1 cellular context compared by ENCODE assay signal in the genomic region with DNA sequence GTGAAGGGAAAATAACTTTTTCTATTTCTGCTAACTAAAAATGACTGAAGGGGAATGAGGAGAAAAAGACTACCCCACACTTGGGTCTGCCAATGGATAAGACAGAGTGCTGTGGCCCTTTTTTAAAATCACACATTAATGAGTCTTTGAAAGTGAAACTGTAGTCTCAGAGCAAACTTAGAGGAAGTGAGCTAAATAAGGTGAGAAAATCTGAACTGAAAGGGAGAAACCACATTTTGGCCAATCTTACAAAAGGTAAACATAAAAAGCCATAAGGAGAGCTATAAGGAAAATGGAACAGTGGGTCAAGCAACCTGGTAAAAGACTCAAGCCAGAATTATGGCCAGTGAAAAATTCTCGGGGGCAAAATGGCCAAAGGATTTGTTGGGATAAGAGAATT.
TF ChIP-seq lines count a peak whose summit lies in the region.

No MANE protein-coding gene starts in this region.

TF ChIP-seq in GM12878, 131 proteins besides CTCF, POLR2A, EP300 and RAD21 (continued from another document and continues in another):
- TF ChIP-seq, protein P1, sequence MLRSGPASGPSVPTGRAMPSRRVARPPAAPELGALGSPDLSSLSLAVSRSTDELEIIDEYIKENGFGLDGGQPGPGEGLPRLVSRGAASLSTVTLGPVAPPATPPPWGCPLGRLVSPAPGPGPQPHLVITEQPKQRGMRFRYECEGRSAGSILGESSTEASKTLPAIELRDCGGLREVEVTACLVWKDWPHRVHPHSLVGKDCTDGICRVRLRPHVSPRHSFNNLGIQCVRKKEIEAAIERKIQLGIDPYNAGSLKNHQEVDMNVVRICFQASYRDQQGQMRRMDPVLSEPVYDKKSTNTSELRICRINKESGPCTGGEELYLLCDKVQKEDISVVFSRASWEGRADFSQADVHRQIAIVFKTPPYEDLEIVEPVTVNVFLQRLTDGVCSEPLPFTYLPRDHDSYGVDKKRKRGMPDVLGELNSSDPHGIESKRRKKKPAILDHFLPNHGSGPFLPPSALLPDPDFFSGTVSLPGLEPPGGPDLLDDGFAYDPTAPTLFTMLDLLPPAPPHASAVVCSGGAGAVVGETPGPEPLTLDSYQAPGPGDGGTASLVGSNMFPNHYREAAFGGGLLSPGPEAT (IDR thresholded peaks at IDR 0.05; ENCODE audit: low read depth), result peak; percentile 35; the same call in 1 of the 2 replicates
- TF ChIP-seq RB1 (IDR thresholded peaks at IDR 0.05; ENCODE audit: borderline replicate concordance) (no peak), NBN (IDR thresholded peaks at IDR 0.05) (no peak), BMI1 (IDR thresholded peaks at IDR 0.05; ENCODE audit: borderline replicate concordance) (peak; percentile 57; the same call in 1 of the 2 replicates), RFX5 (IDR thresholded peaks at IDR 0.05; ENCODE audit: low read depth, low read length) (no peak), ZNF207 (IDR thresholded peaks at IDR 0.05; ENCODE audit: borderline replicate concordance) (no peak), PAX5 (IDR thresholded peaks at IDR 0.05; ENCODE audit: borderline replicate concordance, low read depth, low read length) (no peak), TCF7 (IDR thresholded peaks at IDR 0.05; ENCODE audit: borderline replicate concordance) (no peak), SMARCA5 (IDR thresholded peaks at IDR 0.05) (no peak), FOS (IDR thresholded peaks at IDR 0.05; ENCODE audit: borderline replicate concordance, extremely low read depth, insufficient read length) (no peak), NFYA (IDR thresholded peaks at IDR 0.05; ENCODE audit: borderline replicate concordance, low read depth, low read length) (no peak), SMAD1 (IDR thresholded peaks at IDR 0.05; ENCODE audit: low read depth, partially characterized antibody) (no peak), ZNF217 (IDR thresholded peaks at IDR 0.05) (0 out of 2 replicates have a peak, but pooled peaks have one; percentile 35), CBFB (IDR thresholded peaks at IDR 0.05; ENCODE audit: low read depth) (no peak), CREM (IDR thresholded peaks at IDR 0.05; ENCODE audit: low read depth) (no peak), POLR2AphosphoS2 (IDR thresholded peaks at IDR 0.05; ENCODE audit: low read depth, low read length) (no peak), RBBP5 (conservative IDR thresholded peaks at IDR 0.05) (no peak), IKZF2 (IDR thresholded peaks at IDR 0.05) (peak; percentile 75 to 77), MTA2 (IDR thresholded peaks at IDR 0.05; ENCODE audit: low read depth) (peak; percentile 72; the same call in 1 of the 2 replicates), NR2C2 (IDR thresholded peaks at IDR 0.05; ENCODE audit: borderline replicate concordance, control insufficient read depth, insufficient read length, low read depth) (no peak), STAT1 (conservative IDR thresholded peaks at IDR 0.05) (no peak), SPI1 (IDR thresholded peaks at IDR 0.05; ENCODE audit: borderline replicate concordance, insufficient read depth, low read depth, low read length) (peak; percentile 84; the same call in 1 of the 2 replicates), SMC3 (IDR thresholded peaks at IDR 0.05; ENCODE audit: borderline replicate concordance, low read length) (no peak), IKZF1 (conservative IDR thresholded peaks at IDR 0.05) (peak; percentile 63), NRF1 (conservative IDR thresholded peaks at IDR 0.05; ENCODE audit: low read depth, low read length) (no peak), HDGF (IDR thresholded peaks at IDR 0.05) (no peak), ATF7 (IDR thresholded peaks at IDR 0.05; ENCODE audit: low read depth) (0 out of 2 replicates have a peak, but pooled peaks have one; percentile 21), POU2F2 (IDR thresholded peaks at IDR 0.05; ENCODE audit: borderline replicate concordance, low read depth, low read length) (no peak), NR2F1 (conservative IDR thresholded peaks at IDR 0.05) (no peak), IRF4 (IDR thresholded peaks at IDR 0.05; ENCODE audit: low read depth, low read length) (no peak), MXI1 (IDR thresholded peaks at IDR 0.05; ENCODE audit: low read depth, low read length) (no peak), MEF2B (IDR thresholded peaks at IDR 0.05; ENCODE audit: partially characterized antibody, poor library complexity, severe bottlenecking) (no peak), ETV6 (conservative IDR thresholded peaks at IDR 0.05 in 1 of 2, IDR thresholded peaks at IDR 0.05 in 1 of 2; ENCODE audit: borderline replicate concordance in 1 of 2, low read depth in 1 of 2) (no peak)
- TF ChIP-seq, protein P2, sequence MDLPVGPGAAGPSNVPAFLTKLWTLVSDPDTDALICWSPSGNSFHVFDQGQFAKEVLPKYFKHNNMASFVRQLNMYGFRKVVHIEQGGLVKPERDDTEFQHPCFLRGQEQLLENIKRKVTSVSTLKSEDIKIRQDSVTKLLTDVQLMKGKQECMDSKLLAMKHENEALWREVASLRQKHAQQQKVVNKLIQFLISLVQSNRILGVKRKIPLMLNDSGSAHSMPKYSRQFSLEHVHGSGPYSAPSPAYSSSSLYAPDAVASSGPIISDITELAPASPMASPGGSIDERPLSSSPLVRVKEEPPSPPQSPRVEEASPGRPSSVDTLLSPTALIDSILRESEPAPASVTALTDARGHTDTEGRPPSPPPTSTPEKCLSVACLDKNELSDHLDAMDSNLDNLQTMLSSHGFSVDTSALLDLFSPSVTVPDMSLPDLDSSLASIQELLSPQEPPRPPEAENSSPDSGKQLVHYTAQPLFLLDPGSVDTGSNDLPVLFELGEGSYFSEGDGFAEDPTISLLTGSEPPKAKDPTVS (IDR thresholded peaks at IDR 0.05; ENCODE audit: low read depth, low read length), result no peak
- TF ChIP-seq, protein P3, sequence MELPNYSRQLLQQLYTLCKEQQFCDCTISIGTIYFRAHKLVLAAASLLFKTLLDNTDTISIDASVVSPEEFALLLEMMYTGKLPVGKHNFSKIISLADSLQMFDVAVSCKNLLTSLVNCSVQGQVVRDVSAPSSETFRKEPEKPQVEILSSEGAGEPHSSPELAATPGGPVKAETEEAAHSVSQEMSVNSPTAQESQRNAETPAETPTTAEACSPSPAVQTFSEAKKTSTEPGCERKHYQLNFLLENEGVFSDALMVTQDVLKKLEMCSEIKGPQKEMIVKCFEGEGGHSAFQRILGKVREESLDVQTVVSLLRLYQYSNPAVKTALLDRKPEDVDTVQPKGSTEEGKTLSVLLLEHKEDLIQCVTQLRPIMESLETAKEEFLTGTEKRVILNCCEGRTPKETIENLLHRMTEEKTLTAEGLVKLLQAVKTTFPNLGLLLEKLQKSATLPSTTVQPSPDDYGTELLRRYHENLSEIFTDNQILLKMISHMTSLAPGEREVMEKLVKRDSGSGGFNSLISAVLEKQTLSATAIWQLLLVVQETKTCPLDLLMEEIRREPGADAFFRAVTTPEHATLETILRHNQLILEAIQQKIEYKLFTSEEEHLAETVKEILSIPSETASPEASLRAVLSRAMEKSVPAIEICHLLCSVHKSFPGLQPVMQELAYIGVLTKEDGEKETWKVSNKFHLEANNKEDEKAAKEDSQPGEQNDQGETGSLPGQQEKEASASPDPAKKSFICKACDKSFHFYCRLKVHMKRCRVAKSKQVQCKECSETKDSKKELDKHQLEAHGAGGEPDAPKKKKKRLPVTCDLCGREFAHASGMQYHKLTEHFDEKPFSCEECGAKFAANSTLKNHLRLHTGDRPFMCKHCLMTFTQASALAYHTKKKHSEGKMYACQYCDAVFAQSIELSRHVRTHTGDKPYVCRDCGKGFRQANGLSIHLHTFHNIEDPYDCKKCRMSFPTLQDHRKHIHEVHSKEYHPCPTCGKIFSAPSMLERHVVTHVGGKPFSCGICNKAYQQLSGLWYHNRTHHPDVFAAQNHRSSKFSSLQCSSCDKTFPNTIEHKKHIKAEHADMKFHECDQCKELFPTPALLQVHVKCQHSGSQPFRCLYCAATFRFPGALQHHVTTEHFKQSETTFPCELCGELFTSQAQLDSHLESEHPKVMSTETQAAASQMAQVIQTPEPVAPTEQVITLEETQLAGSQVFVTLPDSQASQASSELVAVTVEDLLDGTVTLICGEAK (IDR thresholded peaks at IDR 0.05; ENCODE audit: borderline replicate concordance), result no peak
- TF ChIP-seq, protein P4, sequence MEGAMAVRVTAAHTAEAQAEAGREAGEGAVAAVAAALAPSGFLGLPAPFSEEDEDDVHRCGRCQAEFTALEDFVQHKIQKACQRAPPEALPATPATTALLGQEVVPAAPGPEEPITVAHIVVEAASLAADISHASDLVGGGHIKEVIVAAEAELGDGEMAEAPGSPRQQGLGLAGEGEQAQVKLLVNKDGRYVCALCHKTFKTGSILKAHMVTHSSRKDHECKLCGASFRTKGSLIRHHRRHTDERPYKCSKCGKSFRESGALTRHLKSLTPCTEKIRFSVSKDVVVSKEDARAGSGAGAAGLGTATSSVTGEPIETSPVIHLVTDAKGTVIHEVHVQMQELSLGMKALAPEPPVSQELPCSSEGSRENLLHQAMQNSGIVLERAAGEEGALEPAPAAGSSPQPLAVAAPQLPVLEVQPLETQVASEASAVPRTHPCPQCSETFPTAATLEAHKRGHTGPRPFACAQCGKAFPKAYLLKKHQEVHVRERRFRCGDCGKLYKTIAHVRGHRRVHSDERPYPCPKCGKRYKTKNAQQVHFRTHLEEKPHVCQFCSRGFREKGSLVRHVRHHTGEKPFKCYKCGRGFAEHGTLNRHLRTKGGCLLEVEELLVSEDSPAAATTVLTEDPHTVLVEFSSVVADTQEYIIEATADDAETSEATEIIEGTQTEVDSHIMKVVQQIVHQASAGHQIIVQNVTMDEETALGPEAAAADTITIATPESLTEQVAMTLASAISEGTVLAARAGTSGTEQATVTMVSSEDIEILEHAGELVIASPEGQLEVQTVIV (IDR thresholded peaks at IDR 0.05; ENCODE audit: borderline replicate concordance, partially characterized antibody), result no peak
- TF ChIP-seq, protein P5, sequence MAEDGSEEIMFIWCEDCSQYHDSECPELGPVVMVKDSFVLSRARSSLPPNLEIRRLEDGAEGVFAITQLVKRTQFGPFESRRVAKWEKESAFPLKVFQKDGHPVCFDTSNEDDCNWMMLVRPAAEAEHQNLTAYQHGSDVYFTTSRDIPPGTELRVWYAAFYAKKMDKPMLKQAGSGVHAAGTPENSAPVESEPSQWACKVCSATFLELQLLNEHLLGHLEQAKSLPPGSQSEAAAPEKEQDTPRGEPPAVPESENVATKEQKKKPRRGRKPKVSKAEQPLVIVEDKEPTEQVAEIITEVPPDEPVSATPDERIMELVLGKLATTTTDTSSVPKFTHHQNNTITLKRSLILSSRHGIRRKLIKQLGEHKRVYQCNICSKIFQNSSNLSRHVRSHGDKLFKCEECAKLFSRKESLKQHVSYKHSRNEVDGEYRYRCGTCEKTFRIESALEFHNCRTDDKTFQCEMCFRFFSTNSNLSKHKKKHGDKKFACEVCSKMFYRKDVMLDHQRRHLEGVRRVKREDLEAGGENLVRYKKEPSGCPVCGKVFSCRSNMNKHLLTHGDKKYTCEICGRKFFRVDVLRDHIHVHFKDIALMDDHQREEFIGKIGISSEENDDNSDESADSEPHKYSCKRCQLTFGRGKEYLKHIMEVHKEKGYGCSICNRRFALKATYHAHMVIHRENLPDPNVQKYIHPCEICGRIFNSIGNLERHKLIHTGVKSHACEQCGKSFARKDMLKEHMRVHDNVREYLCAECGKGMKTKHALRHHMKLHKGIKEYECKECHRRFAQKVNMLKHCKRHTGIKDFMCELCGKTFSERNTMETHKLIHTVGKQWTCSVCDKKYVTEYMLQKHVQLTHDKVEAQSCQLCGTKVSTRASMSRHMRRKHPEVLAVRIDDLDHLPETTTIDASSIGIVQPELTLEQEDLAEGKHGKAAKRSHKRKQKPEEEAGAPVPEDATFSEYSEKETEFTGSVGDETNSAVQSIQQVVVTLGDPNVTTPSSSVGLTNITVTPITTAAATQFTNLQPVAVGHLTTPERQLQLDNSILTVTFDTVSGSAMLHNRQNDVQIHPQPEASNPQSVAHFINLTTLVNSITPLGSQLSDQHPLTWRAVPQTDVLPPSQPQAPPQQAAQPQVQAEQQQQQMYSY (CRISPR knock-in tag; IDR thresholded peaks at IDR 0.05), result no peak
- TF ChIP-seq, protein P6, sequence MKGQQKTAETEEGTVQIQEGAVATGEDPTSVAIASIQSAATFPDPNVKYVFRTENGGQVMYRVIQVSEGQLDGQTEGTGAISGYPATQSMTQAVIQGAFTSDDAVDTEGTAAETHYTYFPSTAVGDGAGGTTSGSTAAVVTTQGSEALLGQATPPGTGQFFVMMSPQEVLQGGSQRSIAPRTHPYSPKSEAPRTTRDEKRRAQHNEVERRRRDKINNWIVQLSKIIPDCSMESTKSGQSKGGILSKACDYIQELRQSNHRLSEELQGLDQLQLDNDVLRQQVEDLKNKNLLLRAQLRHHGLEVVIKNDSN (IDR thresholded peaks at IDR 0.05; ENCODE audit: borderline replicate concordance, extremely low read length, insufficient read depth, low read depth, low read length), result no peak
- TF ChIP-seq, protein P7, sequence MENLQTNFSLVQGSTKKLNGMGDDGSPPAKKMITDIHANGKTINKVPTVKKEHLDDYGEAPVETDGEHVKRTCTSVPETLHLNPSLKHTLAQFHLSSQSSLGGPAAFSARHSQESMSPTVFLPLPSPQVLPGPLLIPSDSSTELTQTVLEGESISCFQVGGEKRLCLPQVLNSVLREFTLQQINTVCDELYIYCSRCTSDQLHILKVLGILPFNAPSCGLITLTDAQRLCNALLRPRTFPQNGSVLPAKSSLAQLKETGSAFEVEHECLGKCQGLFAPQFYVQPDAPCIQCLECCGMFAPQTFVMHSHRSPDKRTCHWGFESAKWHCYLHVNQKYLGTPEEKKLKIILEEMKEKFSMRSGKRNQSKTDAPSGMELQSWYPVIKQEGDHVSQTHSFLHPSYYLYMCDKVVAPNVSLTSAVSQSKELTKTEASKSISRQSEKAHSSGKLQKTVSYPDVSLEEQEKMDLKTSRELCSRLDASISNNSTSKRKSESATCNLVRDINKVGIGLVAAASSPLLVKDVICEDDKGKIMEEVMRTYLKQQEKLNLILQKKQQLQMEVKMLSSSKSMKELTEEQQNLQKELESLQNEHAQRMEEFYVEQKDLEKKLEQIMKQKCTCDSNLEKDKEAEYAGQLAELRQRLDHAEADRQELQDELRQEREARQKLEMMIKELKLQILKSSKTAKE (IDR thresholded peaks at IDR 0.05; ENCODE audit: low read depth, poor library complexity, severe bottlenecking), result peak; percentile 36
- TF ChIP-seq, protein P8, sequence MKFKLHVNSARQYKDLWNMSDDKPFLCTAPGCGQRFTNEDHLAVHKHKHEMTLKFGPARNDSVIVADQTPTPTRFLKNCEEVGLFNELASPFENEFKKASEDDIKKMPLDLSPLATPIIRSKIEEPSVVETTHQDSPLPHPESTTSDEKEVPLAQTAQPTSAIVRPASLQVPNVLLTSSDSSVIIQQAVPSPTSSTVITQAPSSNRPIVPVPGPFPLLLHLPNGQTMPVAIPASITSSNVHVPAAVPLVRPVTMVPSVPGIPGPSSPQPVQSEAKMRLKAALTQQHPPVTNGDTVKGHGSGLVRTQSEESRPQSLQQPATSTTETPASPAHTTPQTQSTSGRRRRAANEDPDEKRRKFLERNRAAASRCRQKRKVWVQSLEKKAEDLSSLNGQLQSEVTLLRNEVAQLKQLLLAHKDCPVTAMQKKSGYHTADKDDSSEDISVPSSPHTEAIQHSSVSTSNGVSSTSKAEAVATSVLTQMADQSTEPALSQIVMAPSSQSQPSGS (IDR thresholded peaks at IDR 0.05; ENCODE audit: low read length), result no peak
- TF ChIP-seq, protein P9, sequence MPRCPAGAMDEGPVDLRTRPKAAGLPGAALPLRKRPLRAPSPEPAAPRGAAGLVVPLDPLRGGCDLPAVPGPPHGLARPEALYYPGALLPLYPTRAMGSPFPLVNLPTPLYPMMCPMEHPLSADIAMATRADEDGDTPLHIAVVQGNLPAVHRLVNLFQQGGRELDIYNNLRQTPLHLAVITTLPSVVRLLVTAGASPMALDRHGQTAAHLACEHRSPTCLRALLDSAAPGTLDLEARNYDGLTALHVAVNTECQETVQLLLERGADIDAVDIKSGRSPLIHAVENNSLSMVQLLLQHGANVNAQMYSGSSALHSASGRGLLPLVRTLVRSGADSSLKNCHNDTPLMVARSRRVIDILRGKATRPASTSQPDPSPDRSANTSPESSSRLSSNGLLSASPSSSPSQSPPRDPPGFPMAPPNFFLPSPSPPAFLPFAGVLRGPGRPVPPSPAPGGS (IDR thresholded peaks at IDR 0.05; ENCODE audit: borderline replicate concordance, insufficient read depth, low read depth, low read length, poor library complexity, severe bottlenecking), result no peak
